In genomic region chr7:158263110-158263963, GRCh38 we compare ENCODE assay signal across 15 cellular contexts.
"Had no signal": no experiment of that assay in that cellular context is flagged by ENCODE, and none has a peak within 500 bp of the region (broad histone marks: within the 10 kb centered on the region; RNA-seq: fewer than 3 reads in every experiment).

No MANE protein-coding gene starts in this region.

- H3K36me3 ChIP-seq: breast epithelium, pancreas had no signal

- H3K4me1 ChIP-seq: breast epithelium, pancreas had no signal

- H3K9me3 ChIP-seq: breast epithelium, pancreas had no signal

- H3K27me3 ChIP-seq: breast epithelium, pancreas had no signal

- ATAC-seq: activated CD8-positive, alpha-beta T cell treated with anti-CD3 and anti-CD28 coated beads for 36 hours; activated T-cell treated with anti-CD3 and anti-CD28 coated beads, Interleukin-2, amount 50 U/mL, for 72 hours; stimulated activated effector memory CD8-positive, alpha-beta T cell treated with anti-CD3 and anti-CD28 coated beads, Interleukin-12 subunit alpha, Interleukin-12 subunit beta, amount 100 ng/mL, for 72 hours; T-cell had no signal

- H3K4me3 ChIP-seq: breast epithelium, pancreas, skin epidermis had no signal

- DNase-seq: activated CD4-positive, alpha-beta T cell treated with anti-CD3 and anti-CD28 coated beads for 4 hours; activated CD8-positive, alpha-beta memory T cell treated with anti-CD3 and anti-CD28 coated beads, Interleukin-2, amount 50 U/mL, for 4 hours; activated CD8-positive, alpha-beta T cell treated with anti-CD3 and anti-CD28 coated beads for 36 hours; activated gamma-delta T cell treated with Interleukin-2 at 50 U/mL for 16 hours; activated naive CD8-positive, alpha-beta T cell treated with anti-CD3 and anti-CD28 coated beads for 36 hours; activated T-cell treated with anti-CD3 and anti-CD28 coated beads, Interleukin-2, amount 50 U/mL, for 72 hours; anterior cingulate cortex; kidney glomerular epithelial cell; T-cell; T1000 had no signal

- H3K27ac ChIP-seq: breast epithelium, pancreas, skin epidermis, VCaP had no signal
